In the genomic region with DNA sequence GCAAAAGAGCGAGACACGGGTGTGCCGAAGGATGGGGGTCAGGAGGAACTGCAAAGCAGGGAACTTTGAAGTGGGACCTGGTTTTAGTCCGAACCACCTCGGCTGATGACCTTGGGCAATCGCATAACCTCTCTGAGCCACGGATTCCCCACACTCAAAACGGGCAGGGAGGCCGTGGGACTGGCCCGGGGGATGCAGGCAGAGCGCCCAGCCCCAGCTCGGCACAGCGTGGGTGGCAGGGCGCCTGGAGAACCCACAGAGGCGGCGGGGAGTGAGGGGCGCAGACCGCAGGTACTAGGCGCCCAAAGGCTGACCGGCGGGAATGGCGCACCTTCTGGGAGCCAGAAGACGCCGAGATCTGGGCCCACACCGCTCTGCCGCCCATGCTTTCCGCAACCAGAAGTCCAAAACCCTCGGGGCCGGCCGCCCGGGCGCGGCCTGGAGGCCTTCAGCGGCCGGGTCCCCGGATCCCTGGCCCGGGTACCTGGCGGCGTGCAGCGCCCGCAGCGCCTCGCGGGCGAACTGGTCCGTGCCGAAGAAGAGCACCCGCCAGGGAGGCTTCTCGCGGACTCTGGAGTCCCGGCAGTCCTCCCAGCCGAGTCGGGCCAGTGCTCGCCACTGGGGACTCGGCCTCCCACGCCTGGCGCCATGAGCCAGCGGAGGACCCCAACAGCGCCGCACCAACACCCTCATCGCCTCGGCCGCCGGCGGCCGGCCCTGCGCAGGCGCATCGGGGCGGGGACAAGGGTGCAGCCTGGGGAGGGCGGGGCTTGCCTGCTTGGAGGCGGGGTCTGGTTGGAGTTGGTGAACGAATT, we compare ENCODE assay signal across 8 cellular contexts. TPM values are rescaled to one million over a fixed set of nuclear protein-coding genes. Genes with fewer than 3 reads are reported as not detected.
A peak's percentile ranks its signal among the peaks of the same experiment; 100 is the strongest.
DNase-seq lines count a peak whose midpoint lies in the region; ATAC-seq and TF ChIP-seq lines count a peak whose summit lies in the region.

A gene (minus strand): TSS at position 719 of the 815 bp plus-strand sequence. CDS start 26 bp downstream, at position 693.

- no peaks in the 10 kb centered on the region for H4K20me1 ChIP-seq in H9 (ENCODE audit: control insufficient read depth, insufficient read depth, insufficient read length)

- no peaks in the 10 kb centered on the region; the same call in 1 of the 2 replicates for H3K4me1 ChIP-seq in H9 (ENCODE audit: insufficient read depth, low read length)
- H3K4me1 ChIP-seq in psoas muscle: peaks cover 14% of the 10 kb centered on the region

- no peaks in the 10 kb centered on the region for H3K27me3 ChIP-seq in H9 (ENCODE audit: insufficient read depth, low read length)
- H3K27me3 ChIP-seq in psoas muscle (ENCODE audit: insufficient read depth in 3 of 3, low read length in 2 of 3): no peaks in the 10 kb centered on the region

- no peak within 1 kb of the TSS for H2BK20ac ChIP-seq in H9 (ENCODE audit: low read depth, low read length, poor library complexity, severe bottlenecking)

- no peaks in the 10 kb centered on the region for H3K79me1 ChIP-seq in H9 (ENCODE audit: insufficient read depth, low read depth, low read length, poor library complexity, severe bottlenecking)

- H3K23ac ChIP-seq in H9 (ENCODE audit: insufficient read length, low read depth, low read length): no peak within 1 kb of the TSS

- no peak within 1 kb of the TSS for H2BK15ac ChIP-seq in H9 (ENCODE audit: low read depth, low read length)

- peak within 1 kb of the TSS; percentile 56 for H3K18ac ChIP-seq in H9 (ENCODE audit: insufficient read length, low read depth, low read length)

- H3K27me3 Mint-ChIP-seq in H9 (ENCODE audit: low read depth) (peaks cover 8% of the 10 kb centered on the region; the same call in 1 of the 2 replicates), T-helper 17 cell (peaks cover 23% of the 10 kb centered on the region)

- no peaks in the 10 kb centered on the region for H3K23me2 ChIP-seq in H9 (ENCODE audit: insufficient read length, low read depth, low read length, poor library complexity, severe bottlenecking)

- H3K36me3 Mint-ChIP-seq in H9 (ENCODE audit: insufficient read depth in 1 of 3, low read depth in 3 of 3) (peaks cover 2 to 22% (median 22%) of the 10 kb centered on the region in 3 experiments; a peak in 5 of 7 replicates), T-helper 17 cell (ENCODE audit: low read depth) (peaks cover 14% of the 10 kb centered on the region)

- H3K4me3 ChIP-seq in psoas muscle: peak within 1 kb of the TSS; percentile 95

- no peak within 1 kb of the TSS for H3K56ac ChIP-seq in H9 (ENCODE audit: insufficient read length, low read depth, low read length)

- peaks cover 4 to 30% of the 10 kb centered on the region in 2 donors for H3K36me3 ChIP-seq in psoas muscle (ENCODE audit: insufficient read depth in 1 of 2, low read depth in 1 of 2)

- no peak within 1 kb of the TSS for H2AK5ac ChIP-seq in H9 (ENCODE audit: insufficient read length, low read length)

- H3K9me3 Mint-ChIP-seq in H9: no peaks in the 10 kb centered on the region

- H3K4ac ChIP-seq in H9 (ENCODE audit: low read depth, low read length): no peak within 1 kb of the TSS

- ATAC-seq in T-helper 17 cell (peak; percentile 96), left ventricle myocardium superior (peak; percentile 96), psoas muscle (peak; percentile 94 to 98 (median 96))

- H3K9me3 ChIP-seq in H9 (ENCODE audit: control insufficient read depth, low read depth, low read length) (no peaks in the 10 kb centered on the region), T-helper 17 cell (ENCODE audit: control insufficient read depth, low read length, poor library complexity, severe bottlenecking) (no peaks in the 10 kb centered on the region), psoas muscle (no peaks in the 10 kb centered on the region)

- peak within 1 kb of the TSS; percentile 18; the same call in 1 of the 2 replicates for H3K14ac ChIP-seq in H9 (ENCODE audit: insufficient read depth, low read length)

- no peaks in the 10 kb centered on the region for H3K79me2 ChIP-seq in H9 (ENCODE audit: insufficient read depth, low read length)

- intact Hi-C loops in left ventricle myocardium superior (cut with micrococcal nuclease) (no loop called here), psoas muscle (cut with DNase I) (loop anchor here in 1 of 2 donors (10.0 kb wide), 1 partner anchor 156 kb away; a partner anchor contains a TSS)

- peak within 1 kb of the TSS; percentile 61 for H3K9ac ChIP-seq in H9 (ENCODE audit: extremely low read depth, insufficient read length, low read length)

- peak; percentile 100 for DNase-seq in GM03348 (ENCODE audit: low spot score)
- DNase-seq in H9: peak; percentile 89
- DNase-seq in NCI-H1048 (lab: John Stamatoyannopoulos, UW): peak; percentile 45
- DNase-seq in T-helper 17 cell: peak; percentile 88 to 92 (median 90)
- DNase-seq in amygdala (lab: John Stamatoyannopoulos, UW): peak; percentile 20 to 92 (median 82)
- peak; percentile 97 for DNase-seq in left ventricle myocardium superior
- peak; percentile 93 to 96 for DNase-seq in psoas muscle
- DNase-seq in ureter (ENCODE audit: low spot score): peak; percentile 93

- H2BK120ac ChIP-seq in H9 (ENCODE audit: low read depth, low read length, poor library complexity, severe bottlenecking): no peak within 1 kb of the TSS

- H3K4me1 Mint-ChIP-seq in H9: peaks cover 17% of the 10 kb centered on the region in 2 experiments
- peaks cover 28% of the 10 kb centered on the region for H3K4me1 Mint-ChIP-seq in T-helper 17 cell

- peak within 1 kb of the TSS in 1 of 3 experiments; percentile 34; a peak in 1 of 7 replicates for H3K27ac Mint-ChIP-seq in H9
- peak within 1 kb of the TSS; percentile 92 for H3K27ac Mint-ChIP-seq in T-helper 17 cell

- H2BK5ac ChIP-seq in H9 (ENCODE audit: insufficient read length, low read length): no peak within 1 kb of the TSS

- H3K4me3 Mint-ChIP-seq in H9 (peak within 1 kb of the TSS; percentile 71 to 83), T-helper 17 cell (peak within 1 kb of the TSS; percentile 99)

- WGBS in H9 (ENCODE audit: extremely low coverage, insufficient read length, low lambda C conversion rate): no CpG with 5 or more reads among the region's 73 CpGs
- 0 to 1% (median 1%) methylated on average over 51 to 73 of the region's 73 CpGs for WGBS in psoas muscle, 3 donors

- no peak within 1 kb of the TSS for H3K27ac ChIP-seq in H9 (ENCODE audit: insufficient read length, low read depth, low read length)
- H3K27ac ChIP-seq in psoas muscle: peak within 1 kb of the TSS; percentile 78

- no peak within 1 kb of the TSS for H4K8ac ChIP-seq in H9 (replicated peaks; ENCODE audit: insufficient read length, low read depth, low read length)

- no peak within 1 kb of the TSS for H4K5ac ChIP-seq in H9 (ENCODE audit: insufficient read length, low read depth, low read length)

- TF ChIP-seq CTCF in H9 (conservative IDR thresholded peaks at IDR 0.05) (no peak), psoas muscle (IDR thresholded peaks at IDR 0.05) (peak; percentile 5)

- H2BK12ac ChIP-seq in H9 (ENCODE audit: insufficient read length, low read depth, low read length): no peak within 1 kb of the TSS

- no peak within 1 kb of the TSS for H3T11ph ChIP-seq in H9 (ENCODE audit: low read length)

- no peak within 1 kb of the TSS for H2AFZ ChIP-seq in H9 (ENCODE audit: low read length)

- H3K4me2 ChIP-seq in H9 (ENCODE audit: insufficient read depth, insufficient read length, low read length): peak within 1 kb of the TSS; percentile 83

- no peak within 1 kb of the TSS for H4K91ac ChIP-seq in H9 (ENCODE audit: insufficient read length, low read depth, low read length)

RNA-seq across cellular contexts. Expression of the gene that starts here (rescaled TPM):
- total RNA-seq in H9 (2021) (13.2 and 16.0 TPM in 2 replicates), T-helper 17 cell (1 to 10 TPM; 8.6 to 9.1 TPM), left ventricle myocardium superior (20.4 TPM), psoas muscle (10 to 100 TPM in 3 of 4 donors, 1 to 10 TPM in 1; 9.5 to 18.1 (median 14.8) TPM), ureter (19.8 TPM)
- polyA plus RNA-seq in psoas muscle: 10 to 100 TPM in 2 of 3 donors, 1 to 10 TPM in 1; 9.4 to 14.4 (median 10.0) TPM

Comparison
In these comparisons a context has a peak if more than half of its experiments do, and no peak if none do; other contexts are left out.
1. DNase-seq: peak in every context shown above with its lines; median percentile 100 in GM03348; 97 in left ventricle myocardium superior; 94 in psoas muscle; 93 in ureter; 90 in T-helper 17 cell; 89 in H9; 82 in amygdala; 45 in NCI-H1048.